ENCODE assay signal across 23 cellular contexts in the genomic region with DNA sequence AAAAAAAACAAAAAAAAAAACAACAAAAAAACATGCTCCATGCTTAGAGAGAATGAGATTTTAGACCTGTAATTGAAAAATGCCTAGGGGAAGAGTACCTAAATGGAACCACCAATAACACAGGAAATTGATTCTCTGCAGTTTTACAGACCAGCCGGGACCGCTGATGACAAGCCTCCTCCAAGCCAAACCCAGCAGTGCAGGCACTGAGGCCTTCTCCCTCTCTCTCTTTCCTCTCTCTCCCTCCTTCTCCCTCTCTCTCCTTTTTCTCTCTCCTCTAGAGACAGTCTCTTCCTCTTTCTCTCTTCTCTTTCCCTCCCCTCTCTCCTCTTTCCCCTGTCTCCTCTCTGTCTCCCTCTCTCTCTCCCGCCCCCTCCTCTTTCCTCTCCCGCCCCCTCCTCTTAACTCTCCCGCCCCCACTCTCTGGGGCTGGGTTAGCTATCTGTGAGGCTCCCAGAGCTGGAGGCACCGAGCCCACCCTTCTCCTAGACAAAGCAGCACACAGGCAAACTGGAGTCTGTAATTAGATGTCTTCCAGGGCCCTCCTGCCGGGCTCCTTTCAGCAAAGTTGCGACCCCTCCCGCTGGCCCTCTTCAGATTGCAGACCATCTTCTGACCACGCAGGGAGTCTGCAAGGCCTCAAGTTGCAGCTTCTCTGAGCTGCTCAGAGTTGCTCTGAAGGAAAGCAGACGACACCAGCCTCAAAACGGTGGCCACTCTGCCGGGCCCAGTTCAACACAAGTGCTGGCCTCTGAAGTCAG.
A peak's percentile ranks its signal among the peaks of the same experiment; 100 is the strongest.
DNase-seq lines count a peak whose midpoint lies in the region; ATAC-seq and TF ChIP-seq lines count a peak whose summit lies in the region.
"Had no signal": no experiment of that assay in that cellular context is flagged by ENCODE, and none has a peak within 500 bp of the region (broad histone marks: within the 10 kb centered on the region; RNA-seq: fewer than 3 reads in every experiment).

No MANE protein-coding gene starts in this region.

- H3K36me3 ChIP-seq in GM23338 (ENCODE audit: insufficient read depth) = no peaks in the 10 kb centered on the region
- no peaks in the 10 kb centered on the region for H3K36me3 ChIP-seq in NT2/D1 (ENCODE audit: insufficient read depth, insufficient read length, low read length)
- H3K36me3 ChIP-seq in neural cell (ENCODE audit: insufficient read depth, low read length) = no peaks in the 10 kb centered on the region
- H3K36me3 ChIP-seq: uterus had no signal

- H3K9me2 ChIP-seq in GM23338 (ENCODE audit: insufficient read depth) = no peaks in the 10 kb centered on the region
- H3K9me2 ChIP-seq in neural cell (ENCODE audit: insufficient read depth, low read length) = no peaks in the 10 kb centered on the region

- peaks cover 16% of the 10 kb centered on the region; the same call in 2 of the 3 replicates for H3K9me3 Mint-ChIP-seq in GM23338
- H3K9me3 Mint-ChIP-seq: activated naive CD4-positive, alpha-beta T cell treated with anti-CD3 and anti-CD28 coated beads, Interleukin-2, amount 50 U/mL, for 24 hours; naive thymus-derived CD8-positive, alpha-beta T cell had no signal

- H3K4me2 ChIP-seq in GM23338 (peak overlapping the region; percentile 62), neural cell (ENCODE audit: low read length) (no peak overlapping the region)

- peaks cover 6% of the 10 kb centered on the region for H3K36me3 Mint-ChIP-seq in GM23338 (ENCODE audit: low read depth)
- H3K36me3 Mint-ChIP-seq: activated naive CD4-positive, alpha-beta T cell treated with anti-CD3 and anti-CD28 coated beads, Interleukin-2, amount 50 U/mL, for 24 hours; naive thymus-derived CD8-positive, alpha-beta T cell had no signal

- 0 out of 3 replicates have a peak overlapping the region, but pooled peaks have one; percentile 6 for H3K4me3 Mint-ChIP-seq in GM23338
- H3K4me3 Mint-ChIP-seq: activated naive CD4-positive, alpha-beta T cell treated with anti-CD3 and anti-CD28 coated beads, Interleukin-2, amount 50 U/mL, for 24 hours; naive thymus-derived CD8-positive, alpha-beta T cell had no signal

- peaks cover 14% of the 10 kb centered on the region for H3K27me3 Mint-ChIP-seq in GM23338 (ENCODE audit: insufficient read depth, low read depth, poor library complexity)
- H3K27me3 Mint-ChIP-seq: activated naive CD4-positive, alpha-beta T cell treated with anti-CD3 and anti-CD28 coated beads, Interleukin-2, amount 50 U/mL, for 24 hours had no signal

- TF ChIP-seq EP300 in neural cell (conservative IDR thresholded peaks at IDR 0.05; ENCODE audit: poor library complexity, severe bottlenecking) = no peak

- H2AFZ ChIP-seq in GM23338 = peak overlapping the region; percentile 91
- H2AFZ ChIP-seq in neural cell (ENCODE audit: low read depth, low read length) = no peak overlapping the region

- H3K4me3 ChIP-seq in GM23338 = no peak overlapping the region
- no peak overlapping the region for H3K4me3 ChIP-seq in NT2/D1 (ENCODE audit: insufficient read length, low read depth)
- H3K4me3 ChIP-seq in iPS-18c (ENCODE audit: insufficient read depth, low read depth, low read length) = peak overlapping the region; percentile 22; the same call in 1 of the 2 replicates
- no peak overlapping the region for H3K4me3 ChIP-seq in neural cell (ENCODE audit: low read length)
- H3K4me3 ChIP-seq: dorsolateral prefrontal cortex, K562, uterus had no signal

- H3K4me1 ChIP-seq in GM23338 (ENCODE audit: insufficient read depth) (peaks cover 36% of the 10 kb centered on the region), NT2/D1 (ENCODE audit: insufficient read depth, insufficient read length) (peaks cover 30% of the 10 kb centered on the region)
- H3K4me1 ChIP-seq: uterus had no signal

- H3K9me3 ChIP-seq in NT2/D1 (ENCODE audit: insufficient read depth, low read length) (peaks cover 14% of the 10 kb centered on the region; the same call in 1 of the 2 replicates), iPS-18c (ENCODE audit: control insufficient read depth, insufficient read depth, low read length) (no peaks in the 10 kb centered on the region), neural cell (ENCODE audit: low read length) (no peaks in the 10 kb centered on the region)
- H3K9me3 ChIP-seq: uterus had no signal

- TF ChIP-seq CTCF in GM23338 (conservative IDR thresholded peaks at IDR 0.05; ENCODE audit: low read depth in 2 of 2) = no peak
- TF ChIP-seq CTCF in neural cell (IDR thresholded peaks at IDR 0.05; ENCODE audit: poor library complexity, severe bottlenecking) = no peak

- H3K9ac ChIP-seq in NT2/D1 (ENCODE audit: insufficient read length, low read depth) = peak overlapping the region; percentile 68
- no peak overlapping the region for H3K9ac ChIP-seq in neural cell (ENCODE audit: low read length)

- H3K27me3 ChIP-seq in GM23338 (ENCODE audit: insufficient read depth) (no peaks in the 10 kb centered on the region), NT2/D1 (ENCODE audit: insufficient read depth, insufficient read length) (peaks cover 14% of the 10 kb centered on the region), neural cell (ENCODE audit: insufficient read depth, low read depth, low read length) (no peaks in the 10 kb centered on the region)
- H3K27me3 ChIP-seq: dorsolateral prefrontal cortex, uterus had no signal

- H3F3A ChIP-seq in GM23338 (replicated peaks; ENCODE audit: low read depth) (no peaks in the 10 kb centered on the region), neural cell (ENCODE audit: insufficient read depth, low read length, poor library complexity, severe bottlenecking) (no peaks in the 10 kb centered on the region)

- TF ChIP-seq RAD21 in neural cell (conservative IDR thresholded peaks at IDR 0.05) = no peak

- DNase-seq in GM23338 (ENCODE audit: low spot score) = peak; percentile 42
- DNase-seq in NT2/D1 (ENCODE audit: low read depth, low spot score) = no peak
- DNase-seq in cerebellar cortex (ENCODE audit: low spot score) = no peak
- DNase-seq in COLO829 (ENCODE audit: low spot score) = no peak
- DNase-seq: activated CD4-positive, alpha-beta T cell treated with anti-CD3 and anti-CD28 coated beads for 1 hour; anterior cingulate cortex; central memory CD4-positive, alpha-beta T cell; dorsolateral prefrontal cortex; kidney glomerular epithelial cell; MM.1S; naive thymus-derived CD8-positive, alpha-beta T cell; NCI-H2171 treated with DMSO at 0.1 percent for 48 hours; OCI-M1; posterior cingulate gyrus; Right ventricle myocardium superior; uterus had no signal

- H3K27ac ChIP-seq in GM23338 (ENCODE audit: low read depth) = no peak overlapping the region
- peak overlapping the region; percentile 54 for H3K27ac ChIP-seq in neural cell (ENCODE audit: low read length)
- H3K27ac ChIP-seq: C4-2B, dorsolateral prefrontal cortex, uterus had no signal

- H3K4me1 Mint-ChIP-seq in GM23338 = peaks cover 59% of the 10 kb centered on the region
- H3K4me1 Mint-ChIP-seq: activated naive CD4-positive, alpha-beta T cell treated with anti-CD3 and anti-CD28 coated beads, Interleukin-2, amount 50 U/mL, for 24 hours had no signal

- no peaks in the 10 kb centered on the region for H3K79me2 ChIP-seq in GM23338 (replicated peaks; ENCODE audit: insufficient read depth)
- H3K79me2 ChIP-seq in neural cell (replicated peaks; ENCODE audit: insufficient read depth, low read length) = no peaks in the 10 kb centered on the region

- ATAC-seq in GM23338 (peak; percentile 57), GM18907 (IDR thresholded peaks at IDR 0.05; ENCODE audit: unreplicated experiment) (no peak), HG03432 (IDR thresholded peaks at IDR 0.05; ENCODE audit: unreplicated experiment) (no peak)
- ATAC-seq: K562; naive thymus-derived CD8-positive, alpha-beta T cell had no signal

- H3K27ac Mint-ChIP-seq in GM23338 = no peak overlapping the region

- H4K20me1 ChIP-seq in GM23338 (replicated peaks; ENCODE audit: insufficient read depth) (no peaks in the 10 kb centered on the region), neural cell (ENCODE audit: insufficient read depth) (no peaks in the 10 kb centered on the region)

TF ChIP-seq in GM23338, 12 proteins besides CTCF, POLR2A, EP300 and RAD21 (continues in another document):
- no peak for TF ChIP-seq ZNF331 (CRISPR knock-in tag; IDR thresholded peaks at IDR 0.05; ENCODE audit: low read depth)

TF ChIP-seq in neural cell, 6 proteins besides CTCF, POLR2A, EP300 and RAD21:
- TF ChIP-seq EZH2 (IDR thresholded peaks at IDR 0.05; ENCODE audit: borderline replicate concordance, insufficient read depth, low read length, poor library complexity, severe bottlenecking) (no peak), SMC3 (conservative IDR thresholded peaks at IDR 0.05; ENCODE audit: poor library complexity) (no peak), MXI1 (conservative IDR thresholded peaks at IDR 0.05; ENCODE audit: poor library complexity, severe bottlenecking) (no peak), POLR2AphosphoS5 (IDR thresholded peaks at IDR 0.05) (no peak), TAF1 (IDR thresholded peaks at IDR 0.05; ENCODE audit: low read depth) (no peak), REST (IDR thresholded peaks at IDR 0.05; ENCODE audit: borderline replicate concordance) (no peak)
